ENCODE assay signal across 23 cellular contexts in the genomic region with DNA sequence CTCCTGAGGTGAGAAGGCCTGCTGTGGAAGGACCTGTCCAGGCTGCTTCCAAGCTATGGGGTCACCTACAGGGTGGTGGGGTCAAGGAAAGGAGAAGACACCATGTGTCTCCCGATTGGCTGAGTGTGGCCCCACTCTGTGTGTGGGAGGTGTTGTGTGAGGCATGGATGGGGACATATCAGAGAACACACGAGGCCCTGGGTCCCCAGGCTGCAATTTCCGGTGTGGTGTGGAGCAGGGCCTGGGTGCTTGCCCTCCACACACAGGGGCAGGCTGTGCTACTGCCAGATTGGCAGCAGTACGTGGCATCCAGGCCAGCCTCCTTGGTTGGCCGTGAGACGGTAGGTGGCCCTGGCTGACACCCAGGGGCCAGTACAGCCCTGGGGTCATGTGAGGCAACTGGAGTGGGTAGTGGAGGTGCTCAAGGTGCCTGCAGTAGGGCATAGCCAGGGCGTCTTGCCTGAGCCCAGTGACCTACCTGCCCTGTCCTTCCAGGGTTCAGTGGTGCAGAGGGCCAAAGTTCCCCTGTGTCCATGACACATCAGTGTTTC.
"Had no signal": no experiment of that assay in that cellular context is flagged by ENCODE, and none has a peak within 500 bp of the region (broad histone marks: within the 10 kb centered on the region; RNA-seq: fewer than 3 reads in every experiment).

No MANE protein-coding gene starts in this region.

- H3K27me3 Mint-ChIP-seq: activated CD4-positive, alpha-beta memory T cell treated with anti-CD3 and anti-CD28 coated beads, Interleukin-2, amount 10 ng/mL, durations not matched to agents 7 days and 5 days; activated CD4-positive, alpha-beta T cell treated with anti-CD3 and anti-CD28 coated beads, Interleukin-2, amount 10 ng/mL, durations not matched to agents 7 days and 5 days; activated naive CD4-positive, alpha-beta T cell treated with anti-CD3 and anti-CD28 coated beads, Interleukin-2, amount 10 ng/mL, durations not matched to agents 7 days and 5 days; activated naive CD8-positive, alpha-beta T cell treated with anti-CD3 and anti-CD28 coated beads, Interleukin-2, amount 10 ng/mL, durations not matched to agents 7 days and 5 days; activated T-cell treated with anti-CD3 and anti-CD28 coated beads, Interleukin-2, amount 50 U/mL, for 24 hours had no signal

- H3K4me3 Mint-ChIP-seq: activated CD4-positive, alpha-beta memory T cell treated with anti-CD3 and anti-CD28 coated beads, Interleukin-2, amount 10 ng/mL, durations not matched to agents 7 days and 5 days; activated CD4-positive, alpha-beta T cell treated with anti-CD3 and anti-CD28 coated beads, Interleukin-2, amount 10 ng/mL, durations not matched to agents 7 days and 5 days; activated naive CD4-positive, alpha-beta T cell treated with anti-CD3 and anti-CD28 coated beads, Interleukin-2, amount 10 ng/mL, durations not matched to agents 7 days and 5 days; activated naive CD8-positive, alpha-beta T cell treated with anti-CD3 and anti-CD28 coated beads, Interleukin-2, amount 10 ng/mL, durations not matched to agents 7 days and 5 days; activated T-cell treated with anti-CD3 and anti-CD28 coated beads, Interleukin-2, amount 50 U/mL, for 24 hours; activated T-cell treated with anti-CD3 and anti-CD28 coated beads, Interleukin-2, amount 50 U/mL, for 72 hours had no signal

- DNase-seq: activated CD4-positive, alpha-beta memory T cell treated with anti-CD3 and anti-CD28 coated beads, Interleukin-2, amount 10 ng/mL, durations not matched to agents 7 days and 5 days; activated CD4-positive, alpha-beta T cell treated with anti-CD3 and anti-CD28 coated beads for 1 hour; activated CD4-positive, alpha-beta T cell treated with anti-CD3 and anti-CD28 coated beads for 4 hours; activated CD4-positive, alpha-beta T cell treated with anti-CD3 and anti-CD28 coated beads, Interleukin-2, amount 10 ng/mL, durations not matched to agents 7 days and 5 days; activated CD4-positive, alpha-beta T cell treated with anti-CD3 and anti-CD28 coated beads, Interleukin-2, amount 50 U/mL, for 4 hours; activated CD8-positive, alpha-beta memory T cell treated with anti-CD3 and anti-CD28 coated beads, Interleukin-2, amount 50 U/mL, for 48 hours; activated gamma-delta T cell; activated naive CD4-positive, alpha-beta T cell; activated naive CD4-positive, alpha-beta T cell treated with anti-CD3 and anti-CD28 coated beads, Interleukin-2, amount 10 ng/mL, durations not matched to agents 7 days and 5 days; activated naive CD8-positive, alpha-beta T cell treated with anti-CD3 and anti-CD28 coated beads, Interleukin-2, amount 10 ng/mL, durations not matched to agents 7 days and 5 days; activated T-cell treated with anti-CD3 and anti-CD28 coated beads for 4 hours; activated T-cell treated with anti-CD3 and anti-CD28 coated beads, Interleukin-2, amount 50 U/mL, for 24 hours; activated T-cell treated with anti-CD3 and anti-CD28 coated beads, Interleukin-2, amount 50 U/mL, for 72 hours; brain microvascular endothelial cell; caudate nucleus; colonic mucosa; effector CD8-positive, alpha-beta T cell; esophagus squamous epithelium; foreskin melanocyte; T-helper 2 cell had no signal

- H3K27me3 ChIP-seq: brain microvascular endothelial cell, colonic mucosa, esophagus squamous epithelium, gastroesophageal sphincter had no signal

- H3K4me1 Mint-ChIP-seq: activated CD4-positive, alpha-beta memory T cell treated with anti-CD3 and anti-CD28 coated beads, Interleukin-2, amount 10 ng/mL, durations not matched to agents 7 days and 5 days; activated CD4-positive, alpha-beta T cell treated with anti-CD3 and anti-CD28 coated beads, Interleukin-2, amount 10 ng/mL, durations not matched to agents 7 days and 5 days; activated naive CD4-positive, alpha-beta T cell treated with anti-CD3 and anti-CD28 coated beads, Interleukin-2, amount 10 ng/mL, durations not matched to agents 7 days and 5 days; activated naive CD8-positive, alpha-beta T cell treated with anti-CD3 and anti-CD28 coated beads, Interleukin-2, amount 10 ng/mL, durations not matched to agents 7 days and 5 days had no signal

- H3K4me1 ChIP-seq: colonic mucosa, esophagus squamous epithelium, gastroesophageal sphincter had no signal

- H3K9me3 ChIP-seq: colonic mucosa had no signal

- ATAC-seq: activated naive CD4-positive, alpha-beta T cell treated with anti-CD3 and anti-CD28 coated beads, Interleukin-2, amount 50 U/mL, for 72 hours; activated T-cell treated with anti-CD3 and anti-CD28 coated beads, Interleukin-2, amount 50 U/mL, for 72 hours; gastroesophageal sphincter had no signal

- H3K36me3 Mint-ChIP-seq: activated naive CD4-positive, alpha-beta T cell treated with anti-CD3 and anti-CD28 coated beads, Interleukin-2, amount 10 ng/mL, durations not matched to agents 7 days and 5 days; activated naive CD8-positive, alpha-beta T cell treated with anti-CD3 and anti-CD28 coated beads, Interleukin-2, amount 10 ng/mL, durations not matched to agents 7 days and 5 days had no signal

- H3K27ac Mint-ChIP-seq: activated CD4-positive, alpha-beta memory T cell treated with anti-CD3 and anti-CD28 coated beads, Interleukin-2, amount 10 ng/mL, durations not matched to agents 7 days and 5 days; activated CD4-positive, alpha-beta T cell treated with anti-CD3 and anti-CD28 coated beads, Interleukin-2, amount 10 ng/mL, durations not matched to agents 7 days and 5 days; activated naive CD4-positive, alpha-beta T cell treated with anti-CD3 and anti-CD28 coated beads, Interleukin-2, amount 10 ng/mL, durations not matched to agents 7 days and 5 days; activated naive CD4-positive, alpha-beta T cell treated with anti-CD3 and anti-CD28 coated beads, Interleukin-2, amount 50 U/mL, for 72 hours; activated naive CD8-positive, alpha-beta T cell treated with anti-CD3 and anti-CD28 coated beads, Interleukin-2, amount 10 ng/mL, durations not matched to agents 7 days and 5 days; activated T-cell treated with anti-CD3 and anti-CD28 coated beads, Interleukin-2, amount 50 U/mL, for 24 hours; activated T-cell treated with anti-CD3 and anti-CD28 coated beads, Interleukin-2, amount 50 U/mL, for 72 hours had no signal

- H3K27ac ChIP-seq: brain microvascular endothelial cell, colonic mucosa, epithelial cell of prostate, esophagus squamous epithelium, gastroesophageal sphincter had no signal

- H3K4me3 ChIP-seq: colonic mucosa, esophagus squamous epithelium, gastroesophageal sphincter had no signal

- H3K36me3 ChIP-seq: brain microvascular endothelial cell, colonic mucosa, esophagus squamous epithelium, gastroesophageal sphincter had no signal
